ENCODE assay signal across 1 cellular context in genomic region chr19:3346677-3347353, GRCh38.
A peak's percentile ranks its signal among the peaks of the same experiment; 100 is the strongest.
TF ChIP-seq lines count a peak whose summit lies in the region.

No MANE protein-coding gene starts in this region.

TF ChIP-seq in liver, 16 proteins besides CTCF, POLR2A, EP300 and RAD21 (continued from another document):
- peak; percentile 61 for TF ChIP-seq REST (IDR thresholded peaks at IDR 0.05)
TF ChIP-seq in liver: peak in this region for 11.
